Comparison of ENCODE assay signal across 8 cellular contexts in genomic region chr12:95073698-95074520, GRCh38. TPM values are rescaled to one million over a fixed set of nuclear protein-coding genes. Genes with fewer than 3 reads are reported as not detected.
DNase-seq lines count a peak whose midpoint lies in the region; ATAC-seq and TF ChIP-seq lines count a peak whose summit lies in the region.

No MANE protein-coding gene starts in this region.

- TF ChIP-seq CTCF in Calu3 (IDR thresholded peaks at IDR 0.05; ENCODE audit: unreplicated experiment), result peak; percentile 75
- TF ChIP-seq CTCF in Loucy (conservative IDR thresholded peaks at IDR 0.05; ENCODE audit: low read length), result peak; percentile 83

- H3K36me3 Mint-ChIP-seq in Calu3 (ENCODE audit: insufficient read depth, unreplicated experiment), result peaks cover 57% of the 10 kb centered on the region

- DNase-seq in Calu3 (no peak), occipital lobe (lab: John Stamatoyannopoulos, UW) (peak; percentile 6), NCI-H2081 (lab: John Stamatoyannopoulos, UW) (no peak)

- H3K36me3 ChIP-seq in Loucy (ENCODE audit: insufficient read depth, low read length), result no peaks in the 10 kb centered on the region
- H3K36me3 ChIP-seq in duodenal mucosa (ENCODE audit: control insufficient read depth in 1 of 2, insufficient read depth in 2 of 2, low read length in 2 of 2), result no peaks in the 10 kb centered on the region

- no peak overlapping the region for H3K9ac ChIP-seq in Loucy (ENCODE audit: low read depth, low read length, poor library complexity, severe bottlenecking)
- no peak overlapping the region for H3K9ac ChIP-seq in duodenal mucosa (ENCODE audit: low read depth in 1 of 2, low read length in 2 of 2)

- intact Hi-C loops in Calu3 (cut with micrococcal nuclease; ENCODE audit: unreplicated experiment), result no loop called here

- peak overlapping the region; percentile 90 for H3K27ac Mint-ChIP-seq in Calu3 (ENCODE audit: unreplicated experiment)

- H3K4me3 Mint-ChIP-seq in Calu3 (ENCODE audit: low read depth, unreplicated experiment), result peak overlapping the region; percentile 98

- H2AFZ ChIP-seq in Loucy (ENCODE audit: low read length), result peak overlapping the region; percentile 74; the same call in 1 of the 2 replicates

- peaks cover 7% of the 10 kb centered on the region for H3K4me1 Mint-ChIP-seq in Calu3 (ENCODE audit: low read depth, unreplicated experiment)

- H3K4me3 ChIP-seq in Loucy (ENCODE audit: low read length, poor library complexity, severe bottlenecking) (peak overlapping the region; percentile 99), duodenal mucosa (ENCODE audit: low read depth in 1 of 2, low read length in 2 of 2) (peak overlapping the region; percentile 81 to 97)

- peak overlapping the region; percentile 86 for H3K4me2 ChIP-seq in Loucy (ENCODE audit: low read depth, low read length, poor library complexity, severe bottlenecking)

- no peaks in the 10 kb centered on the region for H3K27me3 Mint-ChIP-seq in Calu3 (ENCODE audit: unreplicated experiment)

- H3K27ac ChIP-seq in duodenal mucosa (ENCODE audit: low read depth, low read length), result no peak overlapping the region

- TSS peak; percentile 64 for BruUV-seq in Calu3 (replicated peaks; lab: Mats Ljungman, UMichigan)

- no peak for ATAC-seq in HG03442 (IDR thresholded peaks at IDR 0.05; ENCODE audit: unreplicated experiment)
- ATAC-seq in GM18519 (IDR thresholded peaks at IDR 0.05; ENCODE audit: low FRiP score, unreplicated experiment), result no peak
- no peak for ATAC-seq in GM18498 (IDR thresholded peaks at IDR 0.05; ENCODE audit: unreplicated experiment)

- H3K9me3 ChIP-seq in Loucy (ENCODE audit: insufficient read depth, low read depth, low read length) (no peaks in the 10 kb centered on the region), duodenal mucosa (ENCODE audit: control insufficient read depth in 1 of 2, low read length in 2 of 2) (no peaks in the 10 kb centered on the region)

- no peaks in the 10 kb centered on the region for H3K27me3 ChIP-seq in Loucy (ENCODE audit: insufficient read depth, low read length, poor library complexity, severe bottlenecking)
- H3K27me3 ChIP-seq in duodenal mucosa (ENCODE audit: control insufficient read depth in 1 of 2, insufficient read depth in 2 of 2, low read length in 2 of 2), result no peaks in the 10 kb centered on the region

- peaks cover 26% of the 10 kb centered on the region for H3K4me1 ChIP-seq in Loucy (ENCODE audit: insufficient read depth, low read length, poor library complexity, severe bottlenecking)
- no peaks in the 10 kb centered on the region for H3K4me1 ChIP-seq in duodenal mucosa (ENCODE audit: control insufficient read depth in 1 of 2, insufficient read depth in 2 of 2, low read length in 2 of 2)

- no peaks in the 10 kb centered on the region for H4K20me1 ChIP-seq in Loucy (ENCODE audit: insufficient read depth, low read length, poor library complexity, severe bottlenecking)

- CTCF ChIA-PET in Calu3 (lab: Charles Lee), result interaction anchor here (0.7 to 2.2 kb wide), 8 partner anchors 12 to 732 kb away, joined by 3 to 8 read pairs (median 3); partner anchors contain the start of gene METAP2

- H3K9me3 Mint-ChIP-seq in Calu3 (ENCODE audit: low read depth, unreplicated experiment), result no peaks in the 10 kb centered on the region

- no peaks in the 10 kb centered on the region for H3K9me2 ChIP-seq in Loucy (replicated peaks; ENCODE audit: low read depth, low read length)

- H3K79me2 ChIP-seq in Loucy (ENCODE audit: insufficient read depth, low read length), result peaks cover 40% of the 10 kb centered on the region

- no peaks in the 10 kb centered on the region for H3F3A ChIP-seq in Loucy (ENCODE audit: low read depth)

RNA-seq across cellular contexts. Expression of gene NR2C1, which starts 0.5 kb away (rescaled TPM):
- 43.9 and 50.3 TPM in 2 replicates for total RNA-seq in Calu3 (2022)
- total RNA-seq in occipital lobe, result 42.0 TPM
